In genomic region chr10:97549587-97550322, GRCh38 we compare ENCODE assay signal across 9 cellular contexts. TPM values are rescaled to one million over a fixed set of nuclear protein-coding genes. Genes with fewer than 3 reads are reported as not detected.
DNase-seq lines count a peak whose midpoint lies in the region; ATAC-seq and TF ChIP-seq lines count a peak whose summit lies in the region.
"Had no signal": no experiment of that assay in that cellular context is flagged by ENCODE, and none has a peak within 500 bp of the region (broad histone marks: within the 10 kb centered on the region; RNA-seq: fewer than 3 reads in every experiment).

No MANE protein-coding gene starts in this region.

- no peak overlapping the region for H3K4me2 ChIP-seq in parathyroid adenoma (ENCODE audit: low read length)

- no peak overlapping the region for H3K27ac Mint-ChIP-seq in Calu3 (ENCODE audit: unreplicated experiment)

- ATAC-seq in Right ventricle myocardium inferior = peak; percentile 47
- ATAC-seq in HG02623 (IDR thresholded peaks at IDR 0.05; ENCODE audit: unreplicated experiment) = no peak

- H3K4me3 ChIP-seq in parathyroid adenoma (ENCODE audit: low read depth, low read length) = no peak overlapping the region
- H3K4me3 ChIP-seq: BLaER1 treated with 17β-estradiol and CSF1 and Interleukin-3, amounts not matched to agents 10 nM and 100 nM had no signal

- peaks cover 2% of the 10 kb centered on the region for H3K79me2 ChIP-seq in parathyroid adenoma

- no TSS peak for BruUV-seq in Calu3 (replicated peaks; lab: Mats Ljungman, UMichigan)

- no peak overlapping the region for H3K27ac ChIP-seq in parathyroid adenoma

- intact Hi-C loops in Right ventricle myocardium inferior (cut with DNase I) = loop anchor here (5.0 kb wide), 2 partner anchors 52 to 142 kb away; partner anchors contain the start of genes MMS19 and UBTD1
- intact Hi-C loops in Calu3 (cut with micrococcal nuclease; ENCODE audit: unreplicated experiment) = loop anchor here (5.0 kb wide), 1 partner anchor 87 kb away; no protein-coding TSS in a partner anchor

- no peak overlapping the region for H3K9ac ChIP-seq in parathyroid adenoma

- H3K27me3 Mint-ChIP-seq in Calu3 (ENCODE audit: unreplicated experiment) = no peaks in the 10 kb centered on the region

- peak overlapping the region; percentile 2 for H2AFZ ChIP-seq in parathyroid adenoma

- H3K9me3 ChIP-seq in parathyroid adenoma (ENCODE audit: control insufficient read depth, low read length) = no peaks in the 10 kb centered on the region

- no peaks in the 10 kb centered on the region for H3K9me3 Mint-ChIP-seq in Calu3 (ENCODE audit: low read depth, unreplicated experiment)

- H3K36me3 ChIP-seq in parathyroid adenoma (ENCODE audit: control insufficient read depth, insufficient read depth, low read length) = no peaks in the 10 kb centered on the region

- DNase-seq in C1 segment of cervical spinal cord (lab: John Stamatoyannopoulos, UW) (peak in 9 of 14 donors; percentile 34 to 79 (median 58)), SHP77 treated with DMSO at 0.1 percent for 48 hours (lab: John Stamatoyannopoulos, UW) (peak; percentile 34), Right ventricle myocardium inferior (ENCODE audit: missing footprints) (no peak), Calu3 (no peak), NCI-H2081 (lab: John Stamatoyannopoulos, UW) (no peak)
- DNase-seq in effector CD4-positive, alpha-beta T cell = no peak

- TF ChIP-seq CTCF in parathyroid adenoma (IDR thresholded peaks at IDR 0.05) (no peak), Calu3 (IDR thresholded peaks at IDR 0.05; ENCODE audit: unreplicated experiment) (no peak)

- CTCF ChIA-PET in Calu3 (lab: Charles Lee) = no interaction called here

- no peaks in the 10 kb centered on the region for H3K36me3 Mint-ChIP-seq in Calu3 (ENCODE audit: insufficient read depth, unreplicated experiment)

- peaks cover 4% of the 10 kb centered on the region for H3K4me1 ChIP-seq in parathyroid adenoma

- no peaks in the 10 kb centered on the region for H3K4me1 Mint-ChIP-seq in Calu3 (ENCODE audit: low read depth, unreplicated experiment)

- no peak overlapping the region for H3K4me3 Mint-ChIP-seq in Calu3 (ENCODE audit: low read depth, unreplicated experiment)

- H3K27me3 ChIP-seq in parathyroid adenoma (ENCODE audit: control insufficient read depth, insufficient read depth, low read length) = no peaks in the 10 kb centered on the region
- H3K27me3 ChIP-seq: BLaER1 treated with 17β-estradiol and CSF1 and Interleukin-3, amounts not matched to agents 10 nM and 100 nM had no signal

RNA-seq across cellular contexts. Expression of gene ANKRD2, which starts 22.8 kb away (rescaled TPM):
- total RNA-seq in Right ventricle myocardium inferior (418 TPM), Calu3 (2022) (0.47 and 0.90 TPM in 2 replicates)

RNA-seq across cellular contexts. Expression of gene HOGA1, which starts 34.4 kb away (rescaled TPM):
- total RNA-seq in Right ventricle myocardium inferior (15.6 TPM), Calu3 (2022) (7.8 and 7.9 TPM in 2 replicates)

RNA-seq across cellular contexts. Expression of gene C10orf62, which starts 39.8 kb away (rescaled TPM):
- total RNA-seq in Right ventricle myocardium inferior (0.97 TPM), Calu3 (2022) (1.5 and 1.7 TPM in 2 replicates)

RNA-seq across cellular contexts. Expression of gene UBTD1, which starts 51.0 kb away (rescaled TPM):
- total RNA-seq in Right ventricle myocardium inferior = 26.6 TPM
- 8.7 and 9.3 TPM in 2 replicates for total RNA-seq in Calu3 (2022)

RNA-seq across cellular contexts. Expression of gene MMS19, which starts 51.5 kb away (rescaled TPM):
- total RNA-seq in Right ventricle myocardium inferior (37.7 TPM), Calu3 (2022) (39.8 and 46.5 TPM in 2 replicates)

Comparison
In these comparisons a context has a peak if more than half of its experiments do, and no peak if none do; other contexts are left out.
1. DNase-seq: peak in C1 segment of cervical spinal cord (9 of 14) and SHP77 treated with DMSO at 0.1 percent for 48 hours (single experiment); none in Right ventricle myocardium inferior (single experiment), Calu3 (single experiment), NCI-H2081 (0 of 2) and effector CD4-positive, alpha-beta T cell (single experiment).
2. RNA of gene ANKRD2, which starts 22.8 kb away (total RNA-seq): 418 TPM in Right ventricle myocardium inferior (single experiment); 0.47 to 0.90 TPM in Calu3; every median in the first group is over 100 times any median in the second.